ENCODE assay signal across 7 cellular contexts in the genomic region with DNA sequence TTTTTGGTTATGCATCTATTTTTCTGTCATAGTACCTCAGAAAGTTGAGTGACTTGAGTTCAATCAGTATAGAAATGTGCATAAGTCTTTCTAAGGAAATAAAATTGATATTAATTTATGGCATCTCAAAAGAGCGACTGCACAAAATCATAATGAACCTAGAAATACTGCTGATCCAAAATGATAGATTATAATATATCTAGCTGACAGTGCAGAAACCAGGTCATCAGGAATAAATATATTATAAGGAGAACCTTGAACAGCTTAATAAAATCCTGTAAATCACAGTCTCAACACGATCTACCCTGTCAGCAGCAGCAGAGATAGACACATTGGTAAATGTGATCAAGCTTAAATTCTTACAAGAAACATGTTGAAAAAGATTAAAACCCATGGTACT.
"Had no signal": no experiment of that assay in that cellular context is flagged by ENCODE, and none has a peak within 500 bp of the region (broad histone marks: within the 10 kb centered on the region; RNA-seq: fewer than 3 reads in every experiment).

No MANE protein-coding gene starts in this region.

- H3K4me3 ChIP-seq: GM23338 had no signal

- DNase-seq: H9, HCEC 1CT, KG1 had no signal

- H3K27ac ChIP-seq: HL-60 had no signal

- FAIRE-seq: H1, H54 had no signal

- H2AFZ ChIP-seq: GM23338 had no signal

- H3K4me2 ChIP-seq: GM23338 had no signal

- ATAC-seq: GM23338 had no signal
